In genomic region chr12:28908646-28909045, GRCh38 we compare ENCODE assay signal across 30 cellular contexts.
"Had no signal": no experiment of that assay in that cellular context is flagged by ENCODE, and none has a peak within 500 bp of the region (broad histone marks: within the 10 kb centered on the region; RNA-seq: fewer than 3 reads in every experiment).

No MANE protein-coding gene starts in this region.

- H3K4me3 ChIP-seq: gastroesophageal sphincter, heart right ventricle, lung, mucosa of descending colon, pancreas, right lobe of liver, smooth muscle cell, thyroid gland, vagina had no signal

- H3K27ac Mint-ChIP-seq: effector memory CD8-positive, alpha-beta T cell; memory B cell; mesothelial cell of epicardium; naive B cell; natural killer cell treated with Interleukin-12 subunit alpha and Interleukin-12 subunit beta and Interleukin-15 and Interleukin-18, amount 100 ng/mL, for 72 hours; progenitor cell of endocrine pancreas; stimulated activated naive CD8-positive, alpha-beta T cell treated with anti-CD3 and anti-CD28 coated beads, Interleukin-15, amount 100 ng/mL, for 72 hours had no signal

- H3K4me1 ChIP-seq: gastroesophageal sphincter, heart right ventricle, pancreas, right lobe of liver, thyroid gland, vagina had no signal

- H3K36me3 Mint-ChIP-seq: memory B cell, mesothelial cell of epicardium, naive B cell had no signal

- H3K27me3 Mint-ChIP-seq: memory B cell; naive B cell; natural killer cell treated with Interleukin-12 subunit alpha and Interleukin-12 subunit beta and Interleukin-15 and Interleukin-18, amount 100 ng/mL, for 72 hours; progenitor cell of endocrine pancreas; stimulated activated naive CD8-positive, alpha-beta T cell treated with anti-CD3 and anti-CD28 coated beads, Interleukin-15, amount 100 ng/mL, for 72 hours had no signal

- H3K4me1 Mint-ChIP-seq: memory B cell; mesothelial cell of epicardium; naive B cell; neural crest cell; stimulated activated naive CD8-positive, alpha-beta T cell treated with anti-CD3 and anti-CD28 coated beads, Interleukin-15, amount 100 ng/mL, for 72 hours had no signal

- ATAC-seq: effector memory CD8-positive, alpha-beta T cell; esophagus mucosa; foreskin keratinocyte; gastroesophageal sphincter; heart right ventricle; left ventricle myocardium superior; mucosa of descending colon; natural killer cell treated with Interleukin-12 subunit alpha and Interleukin-12 subunit beta and Interleukin-15 and Interleukin-18, amount 100 ng/mL, for 72 hours; pancreas; right lobe of liver; stimulated activated naive CD8-positive, alpha-beta T cell treated with anti-CD3 and anti-CD28 coated beads, Interleukin-15, amount 100 ng/mL, for 72 hours had no signal

- DNase-seq: cortex of kidney; effector memory CD8-positive, alpha-beta T cell; foreskin keratinocyte; heart right ventricle; hippocampal formation; islet precursor cell; left ventricle myocardium superior; mucosa of descending colon; naive B cell; pancreas; right lobe of liver; stimulated activated CD4-positive, alpha-beta T cell treated with anti-CD3 and anti-CD28 coated beads, Interleukin-12 subunit alpha, Interleukin-12 subunit beta, amount 100 ng/mL, for 4 hours; stimulated activated CD4-positive, alpha-beta T cell treated with anti-CD3 and anti-CD28 coated beads, Interleukin-1b, Interleukin-23, amount 100 ng/mL, for 48 hours; stimulated activated CD4-positive, alpha-beta T cell treated with anti-CD3 and anti-CD28 coated beads, Interleukin-4, amount 100 ng/mL, for 1 hour; stimulated activated CD8-positive, alpha-beta memory T cell treated with anti-CD3 and anti-CD28 coated beads, Interleukin-4, amount 100 ng/mL, for 48 hours; stimulated activated naive CD4-positive, alpha-beta T cell; stimulated activated naive CD8-positive, alpha-beta T cell treated with anti-CD3 and anti-CD28 coated beads, Interleukin-15, amount 100 ng/mL, for 72 hours; thyroid gland; trophoblast cell had no signal

- H3K4me2 ChIP-seq: smooth muscle cell had no signal

- H3K27ac ChIP-seq: foreskin keratinocyte, gastroesophageal sphincter, heart right ventricle, neutrophil, pancreas, right lobe of liver, thyroid gland, vagina had no signal

- H3K4me3 Mint-ChIP-seq: effector memory CD8-positive, alpha-beta T cell; memory B cell; mesothelial cell of epicardium; naive B cell; natural killer cell treated with Interleukin-12 subunit alpha and Interleukin-12 subunit beta and Interleukin-15 and Interleukin-18, amount 100 ng/mL, for 72 hours; neural crest cell; stimulated activated naive CD8-positive, alpha-beta T cell treated with anti-CD3 and anti-CD28 coated beads, Interleukin-15, amount 100 ng/mL, for 72 hours had no signal

- H3K9me3 ChIP-seq: pancreas, right lobe of liver, thyroid gland had no signal

- H3K36me3 ChIP-seq: gastroesophageal sphincter, heart right ventricle, neutrophil, pancreas, right lobe of liver, thyroid gland, vagina had no signal

- H3K27me3 ChIP-seq: foreskin keratinocyte, gastroesophageal sphincter, heart right ventricle, neutrophil, pancreas, right lobe of liver, thyroid gland, vagina had no signal
